8 cellular contexts compared by ENCODE assay signal in the genomic region with DNA sequence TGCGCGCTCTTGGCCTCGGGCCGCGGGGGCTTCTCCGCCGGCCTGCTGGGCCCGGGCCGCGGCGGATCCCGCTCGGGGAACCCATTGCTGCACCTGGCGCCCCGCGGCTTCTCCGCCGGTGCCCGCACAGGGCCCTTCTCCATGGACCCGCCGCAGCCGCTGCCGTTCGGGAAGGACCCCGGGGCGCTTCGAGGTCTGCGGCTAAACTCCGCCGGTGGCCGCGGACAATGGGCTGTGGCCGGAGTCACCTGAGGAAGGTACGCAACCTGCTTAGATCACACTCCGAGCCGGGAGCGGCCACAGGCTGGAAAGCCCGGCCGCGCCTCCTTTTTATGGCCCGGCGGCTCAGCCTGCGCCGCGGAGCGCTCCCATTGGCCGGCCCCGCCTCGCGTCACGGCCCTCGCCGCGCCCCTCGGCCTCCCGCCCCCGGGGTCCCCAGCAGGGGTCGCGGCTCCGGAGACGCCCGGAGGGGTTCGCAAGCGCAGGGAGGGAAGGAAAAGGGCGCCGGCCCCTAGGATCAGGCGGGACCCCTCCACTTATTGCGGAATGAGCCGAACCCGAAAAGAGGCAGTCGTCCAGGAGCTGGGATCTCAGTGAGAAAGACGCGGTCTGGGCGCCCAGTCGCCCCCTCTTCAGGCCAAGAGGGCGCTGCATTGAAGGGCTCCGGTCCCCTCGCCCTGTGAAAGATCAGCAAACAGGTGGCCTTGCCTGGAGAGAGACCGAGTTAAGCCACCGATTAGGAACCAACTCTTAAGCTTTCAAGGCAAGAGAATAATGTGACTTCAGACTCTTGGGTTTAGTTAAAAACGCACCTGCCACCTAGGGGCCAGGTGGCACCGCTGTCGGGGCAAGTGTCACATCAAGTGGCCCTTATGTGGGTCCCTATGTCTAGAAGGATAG. TPM values are rescaled to one million over a fixed set of nuclear protein-coding genes. Genes with fewer than 3 reads are reported as not detected.
A peak's percentile ranks its signal among the peaks of the same experiment; 100 is the strongest.
DNase-seq lines count a peak whose midpoint lies in the region; ATAC-seq, FAIRE-seq and TF ChIP-seq lines count a peak whose summit lies in the region.

A gene with protein sequence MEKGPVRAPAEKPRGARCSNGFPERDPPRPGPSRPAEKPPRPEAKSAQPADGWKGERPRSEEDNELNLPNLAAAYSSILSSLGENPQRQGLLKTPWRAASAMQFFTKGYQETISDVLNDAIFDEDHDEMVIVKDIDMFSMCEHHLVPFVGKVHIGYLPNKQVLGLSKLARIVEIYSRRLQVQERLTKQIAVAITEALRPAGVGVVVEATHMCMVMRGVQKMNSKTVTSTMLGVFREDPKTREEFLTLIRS (minus strand): TSS at position 306 of the 900 bp plus-strand sequence. CDS start 163 bp downstream, at position 143.

- peak; percentile 82 for ATAC-seq in DND-41 (ENCODE audit: insufficient read depth, low read depth)
- peak; percentile 82 for ATAC-seq in GM21529 (IDR thresholded peaks at IDR 0.05; ENCODE audit: unreplicated experiment)
- peak; percentile 85 for ATAC-seq in gastroesophageal sphincter
- ATAC-seq in omental fat pad (ENCODE audit: low FRiP score): peak; percentile 90

- peaks cover 40% of the 10 kb centered on the region for H3K4me1 Mint-ChIP-seq in activated T-helper 2 cell treated with anti-CD3 and anti-CD28 coated beads, Interferon-gamma antibody, Interleukin-2, Interleukin-4, amounts not matched to agents 10 μg/mL and 5 μg/mL and 100 μg/mL, durations not matched to agents 14 hours and 24 hours and 36 hours (ENCODE audit: low read depth)

- H3K79me2 ChIP-seq in DND-41 (ENCODE audit: insufficient read depth, low read length): peaks cover 11% of the 10 kb centered on the region

- H3K4me2 ChIP-seq in DND-41 (ENCODE audit: insufficient read depth, low read length): peak within 1 kb of the TSS; percentile 99

- peak; percentile 39 to 64 for TF ChIP-seq POLR2A in gastroesophageal sphincter (IDR thresholded peaks at IDR 0.05)

- TF ChIP-seq EP300 in Ishikawa (IDR thresholded peaks at IDR 0.05; ENCODE audit: borderline replicate concordance) (no peak), gastroesophageal sphincter (IDR thresholded peaks at IDR 0.05) (no peak)

- peak; percentile 21; the same call in 1 of the 2 replicates for TF ChIP-seq RAD21 in Ishikawa (IDR thresholded peaks at IDR 0.05; ENCODE audit: low read depth)

- H3K9ac ChIP-seq in DND-41 (ENCODE audit: low read depth, low read length): peak within 1 kb of the TSS; percentile 72

- no peaks in the 10 kb centered on the region for H3K9me3 Mint-ChIP-seq in activated T-helper 2 cell treated with anti-CD3 and anti-CD28 coated beads, Interferon-gamma antibody, Interleukin-2, Interleukin-4, amounts not matched to agents 10 μg/mL and 5 μg/mL and 100 μg/mL, durations not matched to agents 14 hours and 24 hours and 36 hours

- H3K27me3 ChIP-seq in DND-41 (ENCODE audit: insufficient read depth, low read length, poor library complexity) (no peaks in the 10 kb centered on the region), gastroesophageal sphincter (peaks cover 7% of the 10 kb centered on the region), tibial artery (peaks cover 0 to 6% of the 10 kb centered on the region in 2 donors)

- peaks cover 20% of the 10 kb centered on the region for H3K36me3 Mint-ChIP-seq in activated T-helper 2 cell treated with anti-CD3 and anti-CD28 coated beads, Interferon-gamma antibody, Interleukin-2, Interleukin-4, amounts not matched to agents 10 μg/mL and 5 μg/mL and 100 μg/mL, durations not matched to agents 14 hours and 24 hours and 36 hours (ENCODE audit: low read depth)

- peak within 1 kb of the TSS; percentile 85 for H3K4me3 Mint-ChIP-seq in activated T-helper 2 cell treated with anti-CD3 and anti-CD28 coated beads, Interferon-gamma antibody, Interleukin-2, Interleukin-4, amounts not matched to agents 10 μg/mL and 5 μg/mL and 100 μg/mL, durations not matched to agents 14 hours and 24 hours and 36 hours (ENCODE audit: low read depth)

- H3K27ac ChIP-seq in DND-41 (ENCODE audit: low read length) (peak within 1 kb of the TSS; percentile 68), gastroesophageal sphincter (peak within 1 kb of the TSS in 3 of 4 donors; percentile 81 to 83 (median 81)), tibial artery (peak within 1 kb of the TSS; percentile 58 to 70)

- peak within 1 kb of the TSS; percentile 81 for H3K27ac Mint-ChIP-seq in activated T-helper 2 cell treated with anti-CD3 and anti-CD28 coated beads, Interferon-gamma antibody, Interleukin-2, Interleukin-4, amounts not matched to agents 10 μg/mL and 5 μg/mL and 100 μg/mL, durations not matched to agents 14 hours and 24 hours and 36 hours

- WGBS in gastroesophageal sphincter (ENCODE audit: low coverage in 1 of 2), 2 donors: 0 to 5% methylated on average over 3 of the region's 83 CpGs

- no peak for FAIRE-seq in RCC 7860 (lab: Jason Lieb, UNC)

- peak; percentile 58 for TF ChIP-seq CTCF in DND-41 (IDR thresholded peaks at IDR 0.05; ENCODE audit: borderline replicate concordance, extremely low read depth, low read length, poor library complexity, severe bottlenecking)
- TF ChIP-seq CTCF in gastroesophageal sphincter (IDR thresholded peaks at IDR 0.05): peak in 3 of 4 experiments; percentile 2 to 55 (median 31)
- TF ChIP-seq CTCF in omental fat pad (IDR thresholded peaks at IDR 0.05): peak in 1 of 3 donors; percentile 20
- TF ChIP-seq CTCF in tibial artery (IDR thresholded peaks at IDR 0.05): no peak

- H3K4me1 ChIP-seq in DND-41 (ENCODE audit: insufficient read depth, low read length) (peaks cover 24% of the 10 kb centered on the region), gastroesophageal sphincter (peaks cover 0 to 22% (median 0%) of the 10 kb centered on the region in 3 donors), tibial artery (peaks cover 0 to 21% (median 15%) of the 10 kb centered on the region in 4 donors)

- H3K4me3 ChIP-seq in DND-41 (ENCODE audit: low read depth in 1 of 2, low read length in 2 of 2) (peak within 1 kb of the TSS; percentile 58 to 94), gastroesophageal sphincter (peak within 1 kb of the TSS; percentile 68 to 89), tibial artery (peak within 1 kb of the TSS; percentile 74 to 94)

- H4K20me1 ChIP-seq in DND-41 (ENCODE audit: insufficient read depth, low read length): no peaks in the 10 kb centered on the region; the same call in 1 of the 2 replicates

- H3K9me3 ChIP-seq in DND-41 (ENCODE audit: insufficient read depth, low read length, severe bottlenecking) (no peaks in the 10 kb centered on the region), gastroesophageal sphincter (no peaks in the 10 kb centered on the region), tibial artery (no peaks in the 10 kb centered on the region)

- H3K36me3 ChIP-seq in DND-41 (ENCODE audit: insufficient read depth, low read length) (no peaks in the 10 kb centered on the region), gastroesophageal sphincter (no peaks in the 10 kb centered on the region), tibial artery (no peaks in the 10 kb centered on the region)

- intact Hi-C loops in activated T-helper 2 cell treated with anti-CD3 and anti-CD28 coated beads, Interferon-gamma antibody, Interleukin-2, Interleukin-4, amounts not matched to agents 10 μg/mL and 5 μg/mL and 100 μg/mL, durations not matched to agents 14 hours and 24 hours and 36 hours (cut with micrococcal nuclease): loop anchor here (1.0 to 5.0 kb wide), 6 partner anchors 9 to 465 kb away; a partner anchor contains a TSS
- intact Hi-C loops in tibial artery (cut with DNase I; ENCODE audit: low total_unique reads): no loop called here

- DNase-seq in DND-41 (peak; percentile 78), RCC 7860 (ENCODE audit: low spot score) (peak; percentile 20), omental fat pad (ENCODE audit: low spot score) (peak; percentile 53), tibial artery (peak; percentile 53 to 75)
- DNase-seq in activated T-helper 2 cell treated with anti-CD3 and anti-CD28 coated beads, Interferon-gamma antibody, Interleukin-2, Interleukin-4, amounts not matched to agents 10 μg/mL and 5 μg/mL and 100 μg/mL, durations not matched to agents 14 hours and 24 hours and 36 hours (ENCODE audit: low spot score): peak; percentile 75

- H2AFZ ChIP-seq in DND-41 (ENCODE audit: low read depth, low read length): peak within 1 kb of the TSS; percentile 86

- H3K27me3 Mint-ChIP-seq in activated T-helper 2 cell treated with anti-CD3 and anti-CD28 coated beads, Interferon-gamma antibody, Interleukin-2, Interleukin-4, amounts not matched to agents 10 μg/mL and 5 μg/mL and 100 μg/mL, durations not matched to agents 14 hours and 24 hours and 36 hours (ENCODE audit: low read depth): no peaks in the 10 kb centered on the region

TF ChIP-seq in Ishikawa, 13 proteins besides CTCF, POLR2A, EP300 and RAD21:
- peak; percentile 67; the same call in 1 of the 2 replicates for TF ChIP-seq YY1 (IDR thresholded peaks at IDR 0.05; ENCODE audit: low read depth)
- peak; percentile 98 for TF ChIP-seq ZBTB7A (IDR thresholded peaks at IDR 0.05; ENCODE audit: low read depth)
- peak; percentile 35; the same call in 1 of the 2 replicates for TF ChIP-seq TCF12 (IDR thresholded peaks at IDR 0.05; ENCODE audit: low read depth)
- TF ChIP-seq, protein P1, sequence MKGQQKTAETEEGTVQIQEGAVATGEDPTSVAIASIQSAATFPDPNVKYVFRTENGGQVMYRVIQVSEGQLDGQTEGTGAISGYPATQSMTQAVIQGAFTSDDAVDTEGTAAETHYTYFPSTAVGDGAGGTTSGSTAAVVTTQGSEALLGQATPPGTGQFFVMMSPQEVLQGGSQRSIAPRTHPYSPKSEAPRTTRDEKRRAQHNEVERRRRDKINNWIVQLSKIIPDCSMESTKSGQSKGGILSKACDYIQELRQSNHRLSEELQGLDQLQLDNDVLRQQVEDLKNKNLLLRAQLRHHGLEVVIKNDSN (IDR thresholded peaks at IDR 0.05): peak; percentile 40
- no peak for TF ChIP-seq CEBPB (IDR thresholded peaks at IDR 0.05)
- TF ChIP-seq TAF1 (IDR thresholded peaks at IDR 0.05; ENCODE audit: low read depth): peak; percentile 81
- TF ChIP-seq FOXM1 (IDR thresholded peaks at IDR 0.05; ENCODE audit: borderline replicate concordance, low read depth): no peak
- TF ChIP-seq, protein P2, sequence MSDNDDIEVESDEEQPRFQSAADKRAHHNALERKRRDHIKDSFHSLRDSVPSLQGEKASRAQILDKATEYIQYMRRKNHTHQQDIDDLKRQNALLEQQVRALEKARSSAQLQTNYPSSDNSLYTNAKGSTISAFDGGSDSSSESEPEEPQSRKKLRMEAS (IDR thresholded peaks at IDR 0.05): peak; percentile 24; the same call in 1 of the 2 replicates
- no peak for TF ChIP-seq NFIC (IDR thresholded peaks at IDR 0.05)
- peak; percentile 53 for TF ChIP-seq EGR1 (IDR thresholded peaks at IDR 0.05)
TF ChIP-seq in Ishikawa: peak in this region for 7.

RNA-seq across cellular contexts. Expression of the gene that starts here (rescaled TPM):
- total RNA-seq in activated T-helper 2 cell treated with anti-CD3 and anti-CD28 coated beads, Interferon-gamma antibody, Interleukin-2, Interleukin-4, amounts not matched to agents 10 μg/mL and 5 μg/mL and 100 μg/mL, durations not matched to agents 14 hours and 24 hours and 36 hours: 51.4 and 52.5 TPM in 2 replicates
- total RNA-seq in gastroesophageal sphincter (1 to 10 TPM; 2.2 to 5.0 (median 3.7) TPM), omental fat pad (10 to 100 TPM in 3 of 4 donors, 1 to 10 TPM in 1; 9.4 to 27.9 (median 18.7) TPM)

Comparison
In these comparisons a context has a peak if more than half of its experiments do, and no peak if none do; other contexts are left out.
1. Peak in every context shown above with its lines: DNase-seq, ATAC-seq, H3K4me3 ChIP-seq and H3K27ac ChIP-seq.
2. DNase-seq: peak in every context shown above with its lines; median percentile 78 in DND-41; 75 in activated T-helper 2 cell treated with anti-CD3 and anti-CD28 coated beads, Interferon-gamma antibody, Interleukin-2, Interleukin-4, amounts not matched to agents 10 μg/mL and 5 μg/mL and 100 μg/mL, durations not matched to agents 14 hours and 24 hours and 36 hours; 64 in tibial artery; 53 in omental fat pad; 20 in RCC 7860.
3. CTCF ChIP-seq: peak in DND-41 (single experiment) and gastroesophageal sphincter (3 of 4); none in tibial artery (0 of 2).